ENCODE assay signal across 29 cellular contexts in genomic region chr6:14888575-14889000, GRCh38.
DNase-seq lines count a peak whose midpoint lies in the region; ATAC-seq, FAIRE-seq and TF ChIP-seq lines count a peak whose summit lies in the region.
"Had no signal": no experiment of that assay in that cellular context is flagged by ENCODE, and none has a peak within 500 bp of the region (broad histone marks: within the 10 kb centered on the region; RNA-seq: fewer than 3 reads in every experiment).

No MANE protein-coding gene starts in this region.

- DNase-seq in NCI-H1694 treated with DMSO at 0.1 percent for 48 hours (lab: John Stamatoyannopoulos, UW) (peak; percentile 6), NCI-H1694 (lab: John Stamatoyannopoulos, UW) (no peak), bronchial epithelial cell (ENCODE audit: low read depth) (no peak), left lobe of liver (ENCODE audit: low spot score) (no peak), left lung (no peak), DMS79 (lab: John Stamatoyannopoulos, UW) (no peak)
- no peak for DNase-seq in effector CD4-positive, alpha-beta T cell
- DNase-seq: 8988T; activated CD4-positive, alpha-beta memory T cell treated with anti-CD3 and anti-CD28 coated beads, Interleukin-2, amount 10 ng/mL, durations not matched to agents 7 days and 5 days; activated CD8-positive, alpha-beta memory T cell treated with anti-CD3 and anti-CD28 coated beads, Interleukin-2, amount 50 U/mL, for 4 hours; activated naive CD4-positive, alpha-beta T cell treated with anti-CD3 and anti-CD28 coated beads, Interleukin-2, amount 10 ng/mL, durations not matched to agents 7 days and 5 days; adrenal gland; body of pancreas; CD4-positive, CD25-positive, alpha-beta regulatory T cell; esophagus squamous epithelium; hippocampal formation; NCI-H1092 treated with DMSO at 0.1 percent for 48 hours; NCI-H1930; NCI-H524 treated with DMSO at 0.1 percent for 48 hours; NK-92 treated with Interleukin-12 subunit alpha and Interleukin-12 subunit beta, amount 100 ng/mL, for 24 hours; SIG-M5; sigmoid colon; stimulated activated CD4-positive, alpha-beta T cell treated with anti-CD3 and anti-CD28 coated beads, Interleukin-15, amount 100 ng/mL, for 24 hours had no signal

- H3K9me3 ChIP-seq in skeletal muscle tissue (ENCODE audit: control insufficient read depth in 3 of 3, low read length in 3 of 3), result no peaks in the 10 kb centered on the region
- H3K9me3 ChIP-seq in left lung, result no peaks in the 10 kb centered on the region
- H3K9me3 ChIP-seq: adrenal gland, body of pancreas, esophagus squamous epithelium, sigmoid colon had no signal

- no peak overlapping the region for H3K9ac ChIP-seq in skeletal muscle tissue (ENCODE audit: low read depth in 1 of 3, low read length in 3 of 3)

- ATAC-seq in left lobe of liver, result peak; percentile 48
- ATAC-seq in left lung, result no peak
- ATAC-seq: GM23338; Panc1; stimulated activated effector memory CD8-positive, alpha-beta T cell treated with anti-CD3 and anti-CD28 coated beads, Interleukin-12 subunit alpha, Interleukin-12 subunit beta, amount 100 ng/mL, for 72 hours had no signal

- H3K4me1 ChIP-seq in skeletal muscle tissue (ENCODE audit: control insufficient read depth in 3 of 3, insufficient read depth in 3 of 3, low read length in 3 of 3), result peaks cover 17 to 25% (median 18%) of the 10 kb centered on the region in 3 donors
- H3K4me1 ChIP-seq in left lung, result peaks cover 0 to 19% of the 10 kb centered on the region in 2 donors
- H3K4me1 ChIP-seq: adrenal gland, body of pancreas, sigmoid colon had no signal

- no peak for TF ChIP-seq CTCF in bronchial epithelial cell (IDR thresholded peaks at IDR 0.05; ENCODE audit: insufficient read depth, low read length, severe bottlenecking)
- no peak for TF ChIP-seq CTCF in left lung (IDR thresholded peaks at IDR 0.05)

- FAIRE-seq in bronchial epithelial cell (lab: Jason Lieb, UNC), result peak; percentile 43
- FAIRE-seq: frontal cortex had no signal

- intact Hi-C loops in left lung (cut with DNase I), result no loop called here

- H3K4me3 ChIP-seq in bronchial epithelial cell (ENCODE audit: low read depth, low read length), result no peak overlapping the region
- no peak overlapping the region for H3K4me3 ChIP-seq in skeletal muscle tissue (ENCODE audit: low read length in 3 of 3)
- H3K4me3 ChIP-seq in left lung, result no peak overlapping the region
- H3K4me3 ChIP-seq: adrenal gland, body of pancreas, dorsolateral prefrontal cortex, esophagus squamous epithelium, GM23338, sigmoid colon had no signal

- H3K27me3 ChIP-seq in bronchial epithelial cell (ENCODE audit: control insufficient read depth, insufficient read depth, low read length) (no peaks in the 10 kb centered on the region), skeletal muscle tissue (ENCODE audit: control insufficient read depth in 3 of 3, insufficient read depth in 3 of 3, low read length in 3 of 3) (no peaks in the 10 kb centered on the region), left lung (no peaks in the 10 kb centered on the region)
- H3K27me3 ChIP-seq: adrenal gland, body of pancreas, dorsolateral prefrontal cortex, esophagus squamous epithelium, sigmoid colon had no signal

- peak overlapping the region; percentile 61 for H3K27ac ChIP-seq in skeletal muscle tissue (ENCODE audit: low read depth, low read length)
- H3K27ac ChIP-seq in left lung, result no peak overlapping the region
- H3K27ac ChIP-seq: adrenal gland, esophagus squamous epithelium, sigmoid colon had no signal

- H3K36me3 ChIP-seq in bronchial epithelial cell (ENCODE audit: control insufficient read depth, insufficient read depth, low read length), result no peaks in the 10 kb centered on the region
- no peaks in the 10 kb centered on the region for H3K36me3 ChIP-seq in skeletal muscle tissue (ENCODE audit: control insufficient read depth in 3 of 3, insufficient read depth in 3 of 3, low read length in 3 of 3)
- no peaks in the 10 kb centered on the region for H3K36me3 ChIP-seq in left lung
- H3K36me3 ChIP-seq: adrenal gland, esophagus squamous epithelium, sigmoid colon had no signal
